ENCODE assay signal across 16 cellular contexts in the genomic region with DNA sequence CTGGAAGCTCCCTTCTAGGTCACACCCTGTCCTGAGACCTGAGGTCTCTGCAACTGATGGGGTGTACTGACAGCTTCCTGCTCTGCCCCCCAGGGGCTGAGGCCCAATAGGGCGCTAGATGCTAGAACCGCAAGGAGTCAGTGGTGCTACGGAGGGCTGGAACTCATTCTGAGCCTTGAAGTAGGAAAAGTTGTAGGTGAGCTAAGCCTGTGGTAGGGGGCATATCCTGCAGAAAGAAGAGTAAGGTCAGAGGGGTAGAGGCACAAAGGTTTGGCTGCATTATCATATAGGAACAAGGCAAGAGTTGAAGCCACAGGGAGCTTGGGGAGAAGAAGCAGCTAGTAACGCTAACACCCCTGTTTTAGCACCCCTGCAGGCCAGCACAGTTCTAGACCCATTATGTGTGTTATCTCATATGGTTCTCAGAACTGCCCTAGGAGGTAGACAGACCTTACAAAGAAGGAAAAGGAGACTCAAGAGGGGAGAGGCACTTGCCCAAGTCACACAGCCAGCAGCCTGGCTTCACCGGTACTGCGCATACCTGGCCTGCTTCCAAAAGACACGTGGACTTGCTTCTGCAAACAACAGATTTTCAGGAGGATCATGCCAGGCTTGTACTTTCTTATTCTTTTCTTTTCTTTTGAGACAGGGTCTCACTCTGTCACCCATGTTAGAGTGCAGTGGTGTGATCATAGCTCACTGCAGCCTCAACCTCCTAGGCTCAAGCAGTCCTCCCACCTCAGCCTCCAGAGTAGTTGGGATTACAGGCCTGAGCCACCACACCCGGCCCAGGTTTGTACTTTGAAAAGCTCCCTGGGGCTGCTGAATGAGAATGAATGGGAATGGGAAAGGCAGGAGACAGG.
DNase-seq lines count a peak whose midpoint lies in the region; ATAC-seq, FAIRE-seq and TF ChIP-seq lines count a peak whose summit lies in the region.
"Had no signal": no experiment of that assay in that cellular context is flagged by ENCODE, and none has a peak within 500 bp of the region (broad histone marks: within the 10 kb centered on the region; RNA-seq: fewer than 3 reads in every experiment).

No MANE protein-coding gene starts in this region.

- H3K36me3 Mint-ChIP-seq in activated naive CD4-positive, alpha-beta T cell treated with anti-CD3 and anti-CD28 coated beads, Interleukin-2, amount 50 U/mL, for 72 hours: no peaks in the 10 kb centered on the region

- H3K27me3 ChIP-seq in bronchial epithelial cell (ENCODE audit: control insufficient read depth, insufficient read depth, low read length) (no peaks in the 10 kb centered on the region), lower lobe of right lung (ENCODE audit: low read depth) (no peaks in the 10 kb centered on the region), SJCRH30 (peaks cover 3% of the 10 kb centered on the region; the same call in 1 of the 2 replicates)
- H3K27me3 ChIP-seq: heart right ventricle had no signal

- no peaks in the 10 kb centered on the region for H3K9me3 Mint-ChIP-seq in activated naive CD4-positive, alpha-beta T cell treated with anti-CD3 and anti-CD28 coated beads, Interleukin-2, amount 50 U/mL, for 72 hours
- H3K9me3 Mint-ChIP-seq: effector memory CD8-positive, alpha-beta T cell had no signal

- TF ChIP-seq CTCF in bronchial epithelial cell (IDR thresholded peaks at IDR 0.05; ENCODE audit: insufficient read depth, low read length, severe bottlenecking) (no peak), lower lobe of right lung (IDR thresholded peaks at IDR 0.05) (no peak)

- H3K4me1 ChIP-seq in lower lobe of right lung (peaks cover 26% of the 10 kb centered on the region), SJCRH30 (no peaks in the 10 kb centered on the region)

- H3K36me3 ChIP-seq in bronchial epithelial cell (ENCODE audit: control insufficient read depth, insufficient read depth, low read length) (no peaks in the 10 kb centered on the region), lower lobe of right lung (no peaks in the 10 kb centered on the region), SJCRH30 (no peaks in the 10 kb centered on the region)
- H3K36me3 ChIP-seq: heart right ventricle had no signal

- in situ Hi-C loops in KBM-7 (cut with MboI; ENCODE audit: low pct_unique_long_range_greater_than_20kb, low sequenced_read_pairs): no loop called here

- peak overlapping the region; percentile 8 to 26 for H3K27ac Mint-ChIP-seq in activated naive CD4-positive, alpha-beta T cell treated with anti-CD3 and anti-CD28 coated beads, Interleukin-2, amount 50 U/mL, for 72 hours

- H3K9me3 ChIP-seq in lower lobe of right lung: no peaks in the 10 kb centered on the region
- H3K9me3 ChIP-seq in SJCRH30 (replicated peaks): no peaks in the 10 kb centered on the region; the same call in 1 of the 2 replicates

- no peak overlapping the region for H3K4me3 ChIP-seq in bronchial epithelial cell (ENCODE audit: low read depth, low read length)
- no peak overlapping the region for H3K4me3 ChIP-seq in lower lobe of right lung
- no peak overlapping the region for H3K4me3 ChIP-seq in SJCRH30
- H3K4me3 ChIP-seq: heart right ventricle had no signal

- intact Hi-C loops in lower lobe of right lung (cut with DNase I): no loop called here

- H3K27ac ChIP-seq in lower lobe of right lung: no peak overlapping the region
- H3K27ac ChIP-seq in SJCRH30: no peak overlapping the region

- ATAC-seq in activated naive CD4-positive, alpha-beta T cell treated with anti-CD3 and anti-CD28 coated beads, Interleukin-2, amount 50 U/mL, for 72 hours: no peak
- ATAC-seq in lower lobe of right lung: peak; percentile 65 to 66
- ATAC-seq: effector memory CD8-positive, alpha-beta T cell had no signal

- FAIRE-seq in bronchial epithelial cell (lab: Jason Lieb, UNC): peak; percentile 36
- FAIRE-seq: G401.6 had no signal

- no peak for DNase-seq in activated naive CD4-positive, alpha-beta T cell treated with anti-CD3 and anti-CD28 coated beads, Interleukin-2, amount 50 U/mL, for 72 hours (ENCODE audit: low spot score in 2 of 2)
- no peak for DNase-seq in activated naive CD4-positive, alpha-beta T cell treated with anti-CD3 and anti-CD28 coated beads, Interleukin-2, amount 50 U/mL, for 16 hours
- DNase-seq in bronchial epithelial cell (ENCODE audit: low read depth) (peak; percentile 71), lower lobe of right lung (peak; percentile 79), ureter (ENCODE audit: low spot score) (peak; percentile 54), KBM-7 (no peak), SJCRH30 (no peak), NK-92 (lab: John Stamatoyannopoulos, UW; ENCODE audit: unreplicated experiment) (no peak)
- DNase-seq: effector memory CD8-positive, alpha-beta T cell; heart right ventricle; mesendoderm; NCI-H1092 treated with DMSO at 0.1 percent for 48 hours; NK-92 treated with Interleukin-12 subunit alpha and Interleukin-12 subunit beta, amount 100 ng/mL, for 24 hours; retina; trophoblast cell had no signal

Comparison
In these comparisons a context has a peak if more than half of its experiments do, and no peak if none do; other contexts are left out.
1. ATAC-seq: peak in lower lobe of right lung (2 of 2); none in activated naive CD4-positive, alpha-beta T cell treated with anti-CD3 and anti-CD28 coated beads, Interleukin-2, amount 50 U/mL, for 72 hours (0 of 2).
2. DNase-seq: peak in bronchial epithelial cell (single experiment), lower lobe of right lung (single experiment) and ureter (single experiment); none in activated naive CD4-positive, alpha-beta T cell treated with anti-CD3 and anti-CD28 coated beads, Interleukin-2, amount 50 U/mL, for 72 hours (0 of 2), activated naive CD4-positive, alpha-beta T cell treated with anti-CD3 and anti-CD28 coated beads, Interleukin-2, amount 50 U/mL, for 16 hours (single experiment), KBM-7 (single experiment), SJCRH30 (0 of 2) and NK-92 (single experiment).